Comparison of ENCODE assay signal across 25 cellular contexts in genomic region chr6:165205632-165206031, GRCh38.
DNase-seq lines count a peak whose midpoint lies in the region; ATAC-seq, FAIRE-seq and TF ChIP-seq lines count a peak whose summit lies in the region.
"Had no signal": no experiment of that assay in that cellular context is flagged by ENCODE, and none has a peak within 500 bp of the region (broad histone marks: within the 10 kb centered on the region; RNA-seq: fewer than 3 reads in every experiment).

No MANE protein-coding gene starts in this region.

- ATAC-seq in GM23338 = no peak
- no peak for ATAC-seq in HepG2
- no peak for ATAC-seq in HG03097 (IDR thresholded peaks at IDR 0.05; ENCODE audit: low FRiP score, unreplicated experiment)
- ATAC-seq: A549, GM12878 had no signal

- WGBS in HepG2 (ENCODE audit: low lambda C conversion rate) = 27% methylated on average over 2 of the region's 2 CpGs

- intact Hi-C loops in HepG2 (cut with micrococcal nuclease; ENCODE audit: unreplicated experiment) = no loop called here

- no peak overlapping the region for H3K4me3 ChIP-seq in GM23338
- H3K4me3 ChIP-seq in WERI-Rb-1 (ENCODE audit: low read depth, low read length) = no peak overlapping the region
- H3K4me3 ChIP-seq in osteoblast (ENCODE audit: insufficient read depth, low read length) = no peak overlapping the region
- H3K4me3 ChIP-seq in HepG2 (replicated peaks in 1 of 3; ENCODE audit: insufficient read depth in 1 of 3, low read depth in 2 of 3, low read length in 3 of 3) = no peak overlapping the region
- H3K4me3 ChIP-seq: A549; BLaER1 treated with 17β-estradiol and CSF1 and Interleukin-3, amounts not matched to agents 10 nM and 100 nM; GM12878; HAP-1 had no signal

- TF ChIP-seq POLR2A in HepG2 (IDR thresholded peaks at IDR 0.05; ENCODE audit: insufficient read depth in 1 of 2, low read depth in 2 of 2, low read length in 2 of 2) = no peak

- H3K9ac ChIP-seq in HepG2 (ENCODE audit: insufficient read depth, low read depth, low read length) = no peak overlapping the region
- H3K9ac ChIP-seq: BLaER1 treated with 17β-estradiol and CSF1 and Interleukin-3, amounts not matched to agents 10 nM and 100 nM had no signal

- H3K9me3 Mint-ChIP-seq in GM23338 = peaks cover 20% of the 10 kb centered on the region

- H2AFZ ChIP-seq in GM23338 = no peak overlapping the region
- H2AFZ ChIP-seq in osteoblast (ENCODE audit: low read length) = no peak overlapping the region
- no peak overlapping the region for H2AFZ ChIP-seq in HepG2 (ENCODE audit: low read length)

- TF ChIP-seq EP300 in HepG2 (IDR thresholded peaks at IDR 0.05; ENCODE audit: low read depth in 2 of 2, low read length in 2 of 2) (no peak), HepG2 (CRISPR knock-in tag; IDR thresholded peaks at IDR 0.05; ENCODE audit: borderline replicate concordance) (no peak)

- CTCF ChIA-PET in HepG2 (lab: Yijun Ruan, JAX; ENCODE audit: low intra/inter-chr PET ratio, low total read pairs) = no interaction called here

- no peaks in the 10 kb centered on the region for H3K9me3 ChIP-seq in WERI-Rb-1 (ENCODE audit: severe bottlenecking)
- no peaks in the 10 kb centered on the region for H3K9me3 ChIP-seq in osteoblast (ENCODE audit: low read depth, low read length)
- H3K9me3 ChIP-seq in HepG2 (ENCODE audit: low read length) = peaks cover 96% of the 10 kb centered on the region
- H3K9me3 ChIP-seq: A549; BE2C; BLaER1 treated with 17β-estradiol and CSF1 and Interleukin-3, amounts not matched to agents 10 nM and 100 nM; HAP-1 had no signal

- TF ChIP-seq RAD21 in HepG2 (CRISPR knock-in tag; IDR thresholded peaks at IDR 0.05) = no peak

- H4K20me1 ChIP-seq in GM23338 (replicated peaks; ENCODE audit: insufficient read depth) (no peaks in the 10 kb centered on the region), osteoblast (ENCODE audit: insufficient read depth, low read length) (no peaks in the 10 kb centered on the region), HepG2 (ENCODE audit: insufficient read depth, low read length) (no peaks in the 10 kb centered on the region)
- H4K20me1 ChIP-seq: BLaER1 treated with 17β-estradiol and CSF1 and Interleukin-3, amounts not matched to agents 10 nM and 100 nM had no signal

- in situ Hi-C loops in HepG2 (cut with HindIII; ENCODE audit: extremely low pct_ligation_motif_present, low pct_unique_long_range_greater_than_20kb) = no loop called here

- no peak overlapping the region for H3K4me3 Mint-ChIP-seq in GM23338
- H3K4me3 Mint-ChIP-seq: CD14-positive monocyte; CD4-positive, alpha-beta T cell; CD8-positive, alpha-beta memory T cell had no signal

- no peaks in the 10 kb centered on the region for H3K27me3 Mint-ChIP-seq in GM23338 (ENCODE audit: insufficient read depth, low read depth, poor library complexity)
- H3K27me3 Mint-ChIP-seq: CD4-positive, alpha-beta T cell had no signal

- POLR2A ChIA-PET in HepG2 (lab: Yijun Ruan, JAX) = no interaction called here

- DNase-seq in GM23338 (ENCODE audit: low spot score) (no peak), WERI-Rb-1 (no peak), osteoblast (ENCODE audit: insufficient read length, low spot score, missing footprints) (peak; percentile 69), HepG2 (ENCODE audit: low spot score) (no peak), NCI-H524 treated with DMSO at 0.1 percent for 48 hours (lab: John Stamatoyannopoulos, UW) (no peak)
- DNase-seq: 8988T; ACHN; AML-193; BE2C; CD4-positive, alpha-beta T cell; CD8-positive, alpha-beta memory T cell; DMS 273 treated with DMSO at 0.1 percent for 48 hours; DMS79; EL; GDM1; GOT3 had no signal

- no peaks in the 10 kb centered on the region for H3F3A ChIP-seq in GM23338 (replicated peaks; ENCODE audit: low read depth)

- H3K36me3 ChIP-seq in GM23338 (ENCODE audit: insufficient read depth) = no peaks in the 10 kb centered on the region
- H3K36me3 ChIP-seq in WERI-Rb-1 = no peaks in the 10 kb centered on the region
- H3K36me3 ChIP-seq in osteoblast (ENCODE audit: insufficient read depth, low read length) = no peaks in the 10 kb centered on the region
- H3K36me3 ChIP-seq in HepG2 (replicated peaks in 1 of 2; ENCODE audit: control insufficient read depth in 1 of 2, insufficient read depth in 2 of 2, low read length in 2 of 2) = no peaks in the 10 kb centered on the region
- H3K36me3 ChIP-seq: BE2C; BLaER1 treated with 17β-estradiol and CSF1 and Interleukin-3, amounts not matched to agents 10 nM and 100 nM; HAP-1 had no signal

- no peaks in the 10 kb centered on the region for H3K27me3 ChIP-seq in GM23338 (ENCODE audit: insufficient read depth)
- H3K27me3 ChIP-seq in WERI-Rb-1 (ENCODE audit: insufficient read depth, low read depth, severe bottlenecking) = no peaks in the 10 kb centered on the region
- H3K27me3 ChIP-seq in osteoblast (ENCODE audit: insufficient read depth, low read length) = no peaks in the 10 kb centered on the region
- no peaks in the 10 kb centered on the region for H3K27me3 ChIP-seq in HepG2 (ENCODE audit: control insufficient read depth in 1 of 2, insufficient read depth in 2 of 2, low read length in 2 of 2)
- H3K27me3 ChIP-seq: BE2C; BLaER1 treated with 17β-estradiol and CSF1 and Interleukin-3, amounts not matched to agents 10 nM and 100 nM had no signal

- no peaks in the 10 kb centered on the region for H3K4me1 Mint-ChIP-seq in GM23338
- H3K4me1 Mint-ChIP-seq: CD14-positive monocyte; CD8-positive, alpha-beta memory T cell had no signal

- no TSS peak for BruUV-seq in HepG2 (replicated peaks; lab: Mats Ljungman, UMichigan)

- H3K4me1 ChIP-seq in GM23338 (ENCODE audit: insufficient read depth) (no peaks in the 10 kb centered on the region), osteoblast (ENCODE audit: insufficient read depth, low read length) (no peaks in the 10 kb centered on the region), HepG2 (ENCODE audit: insufficient read depth, low read length) (no peaks in the 10 kb centered on the region)
- H3K4me1 ChIP-seq: A549; BE2C; BLaER1 treated with 17β-estradiol and CSF1 and Interleukin-3, amounts not matched to agents 10 nM and 100 nM; HAP-1 had no signal

- 0 out of 2 replicates have a peak, but pooled peaks cover 5% of the 10 kb centered on the region for H3K9me2 ChIP-seq in GM23338 (ENCODE audit: insufficient read depth)

- no peak overlapping the region for H3K4me2 ChIP-seq in GM23338
- H3K4me2 ChIP-seq in osteoblast (ENCODE audit: insufficient read depth, low read length) = no peak overlapping the region
- H3K4me2 ChIP-seq in HepG2 (ENCODE audit: low read depth, low read length) = no peak overlapping the region
- H3K4me2 ChIP-seq: A549; BLaER1 treated with 17β-estradiol and CSF1 and Interleukin-3, amounts not matched to agents 10 nM and 100 nM had no signal

- H3K27ac Mint-ChIP-seq in GM23338 = peak overlapping the region; percentile 65; the same call in 1 of the 2 replicates
- H3K27ac Mint-ChIP-seq: CD14-positive monocyte; CD4-positive, alpha-beta T cell; CD8-positive, alpha-beta memory T cell had no signal

- TF ChIP-seq CTCF in GM23338 (conservative IDR thresholded peaks at IDR 0.05; ENCODE audit: low read depth in 2 of 2) (no peak), WERI-Rb-1 (IDR thresholded peaks at IDR 0.05; ENCODE audit: low read depth, low read length) (no peak), osteoblast (IDR thresholded peaks at IDR 0.05; ENCODE audit: extremely low read depth, low read depth, low read length) (no peak), HepG2 (CRISPR knock-in tag; IDR thresholded peaks at IDR 0.05) (no peak)

- no peaks in the 10 kb centered on the region for H3K36me3 Mint-ChIP-seq in GM23338 (ENCODE audit: low read depth)
- H3K36me3 Mint-ChIP-seq: CD14-positive monocyte; CD8-positive, alpha-beta memory T cell had no signal

- no peak for FAIRE-seq in HepG2 (lab: Jason Lieb, UNC)
- FAIRE-seq: A549, D721Med, GM12878, GM18507, H54 had no signal

- no peak overlapping the region for H3K27ac ChIP-seq in GM23338 (ENCODE audit: low read depth)
- peak overlapping the region; percentile 72 for H3K27ac ChIP-seq in WERI-Rb-1
- H3K27ac ChIP-seq in osteoblast (ENCODE audit: low read depth, low read length) = no peak overlapping the region
- H3K27ac ChIP-seq in HepG2 (ENCODE audit: extremely low read length, insufficient read depth, low read length) = no peak overlapping the region
- H3K27ac ChIP-seq: A549; BLaER1 treated with 17β-estradiol and CSF1 and Interleukin-3, amounts not matched to agents 10 nM and 100 nM had no signal

- H3K79me2 ChIP-seq in GM23338 (replicated peaks; ENCODE audit: insufficient read depth) (no peaks in the 10 kb centered on the region), osteoblast (ENCODE audit: insufficient read depth, low read length) (no peaks in the 10 kb centered on the region), HepG2 (ENCODE audit: insufficient read depth, low read length) (no peaks in the 10 kb centered on the region)

TF ChIP-seq in GM23338, 12 proteins besides CTCF, POLR2A, EP300 and RAD21 (continues in another document):
- TF ChIP-seq EZH2phosphoT487 (IDR thresholded peaks at IDR 0.05; ENCODE audit: unreplicated experiment) (no peak), EZH2 (IDR thresholded peaks at IDR 0.05; ENCODE audit: low read depth, unreplicated experiment) (no peak), JUNB (IDR thresholded peaks at IDR 0.05; ENCODE audit: unreplicated experiment) (no peak), POLR2AphosphoS5 (IDR thresholded peaks at IDR 0.05; ENCODE audit: low read depth) (no peak), ZNF331 (CRISPR knock-in tag; IDR thresholded peaks at IDR 0.05; ENCODE audit: low read depth) (no peak), CREB1 (CRISPR knock-in tag; IDR thresholded peaks at IDR 0.05; ENCODE audit: low read depth) (no peak)

TF ChIP-seq in HepG2, 621 proteins besides CTCF, POLR2A, EP300 and RAD21:
- TF ChIP-seq NFE2L2 (IDR thresholded peaks at IDR 0.05; ENCODE audit: low read length) = no peak
- TF ChIP-seq ZNF18 (CRISPR knock-in tag; IDR thresholded peaks at IDR 0.05; ENCODE audit: insufficient replicate concordance) = no peak
